ENCODE assay signal across 37 cellular contexts in genomic region chr6:36389353-36389752, GRCh38. TPM values are rescaled to one million over a fixed set of nuclear protein-coding genes. Genes with fewer than 3 reads are reported as not detected.
"Had no signal": no experiment of that assay in that cellular context is flagged by ENCODE, and none has a peak within 500 bp of the region (broad histone marks: within the 10 kb centered on the region; RNA-seq: fewer than 3 reads in every experiment).

No MANE protein-coding gene starts in this region.

- H3K27ac ChIP-seq: colonic mucosa, epithelial cell of prostate, foreskin keratinocyte, gastroesophageal sphincter, heart left ventricle, hepatocyte, left lung, ovary, psoas muscle, suprapubic skin, transverse colon, vagina had no signal

- H2AFZ ChIP-seq: hepatocyte had no signal

- H3K36me3 ChIP-seq: colonic mucosa, gastroesophageal sphincter, heart left ventricle, left lung, ovary, suprapubic skin, transverse colon, vagina had no signal

- H3K79me2 ChIP-seq: hepatocyte had no signal

- H3K27me3 ChIP-seq: colonic mucosa, gastroesophageal sphincter, ovary, suprapubic skin, transverse colon, vagina had no signal

- ATAC-seq: esophagus mucosa; foreskin keratinocyte; gastroesophageal sphincter; heart left ventricle; left lung; mucosa of descending colon; psoas muscle; right cardiac atrium; stimulated activated naive CD8-positive, alpha-beta T cell treated with anti-CD3 and anti-CD28 coated beads, Interleukin-15, amount 100 ng/mL, for 72 hours had no signal

- H3K4me1 ChIP-seq: colonic mucosa, foreskin keratinocyte had no signal

- H3K9me3 ChIP-seq: colonic mucosa, gastroesophageal sphincter, heart left ventricle, left lung, mucosa of descending colon, ovary, psoas muscle, suprapubic skin, transverse colon, vagina had no signal

- H3K4me3 Mint-ChIP-seq: dendritic cell treated with granulocyte-macrophage colony-stimulating factor and Interleukin-4, amounts not matched to agents 40 ng/mL and 50 ng/mL, for 4 days; endodermal cell; mesothelial cell of epicardium; stimulated activated naive CD8-positive, alpha-beta T cell treated with anti-CD3 and anti-CD28 coated beads, Interleukin-15, amount 100 ng/mL, for 72 hours had no signal

- DNase-seq: colonic mucosa; effector CD8-positive, alpha-beta T cell; endodermal cell; foreskin keratinocyte; heart left ventricle; kidney; left lung; mesenchymal stem cell; mucosa of descending colon; naive B cell; occipital lobe; ovary; posterior cingulate gyrus; psoas muscle; right cardiac atrium; stimulated activated CD4-positive, alpha-beta T cell treated with anti-CD3 and anti-CD28 coated beads, Interleukin-12 subunit alpha, Interleukin-12 subunit beta, amount 100 ng/mL, for 4 hours; stimulated activated CD4-positive, alpha-beta T cell treated with anti-CD3 and anti-CD28 coated beads, Interleukin-1b, Interleukin-23, amount 100 ng/mL, for 48 hours; stimulated activated CD4-positive, alpha-beta T cell treated with anti-CD3 and anti-CD28 coated beads, Interleukin-4, amount 100 ng/mL, for 1 hour; stimulated activated CD8-positive, alpha-beta memory T cell treated with anti-CD3 and anti-CD28 coated beads, Interleukin-4, amount 100 ng/mL, for 48 hours; stimulated activated naive CD4-positive, alpha-beta T cell; stimulated activated naive CD8-positive, alpha-beta T cell treated with anti-CD3 and anti-CD28 coated beads, Interleukin-15, amount 100 ng/mL, for 72 hours; transverse colon had no signal

- H3K36me3 Mint-ChIP-seq: mesothelial cell of epicardium had no signal

- H3K27ac Mint-ChIP-seq: dendritic cell treated with granulocyte-macrophage colony-stimulating factor and Interleukin-4, amounts not matched to agents 40 ng/mL and 50 ng/mL, for 4 days; endodermal cell; mesothelial cell of epicardium; naive B cell; stimulated activated naive CD8-positive, alpha-beta T cell treated with anti-CD3 and anti-CD28 coated beads, Interleukin-15, amount 100 ng/mL, for 72 hours had no signal

- H3K4me3 ChIP-seq: colonic mucosa, gastroesophageal sphincter, heart left ventricle, hepatocyte, left lung, mucosa of descending colon, ovary, psoas muscle, smooth muscle cell, suprapubic skin, transverse colon, vagina had no signal

- H3K9me3 Mint-ChIP-seq: dendritic cell treated with granulocyte-macrophage colony-stimulating factor and Interleukin-4, amounts not matched to agents 40 ng/mL and 50 ng/mL, for 4 days; mesothelial cell of epicardium; naive B cell; stimulated activated naive CD8-positive, alpha-beta T cell treated with anti-CD3 and anti-CD28 coated beads, Interleukin-15, amount 100 ng/mL, for 72 hours had no signal

- H3K4me2 ChIP-seq: hepatocyte, smooth muscle cell had no signal

RNA-seq across cellular contexts. Expression of gene ETV7, which starts 1.9 kb away (rescaled TPM):
- total RNA-seq: lung microvascular endothelial cell, occipital lobe, psoas muscle, smooth muscle cell had no signal
- polyA plus RNA-seq: neural cell had no signal

RNA-seq across cellular contexts. Expression of gene BNIP5, which starts 52.7 kb away (rescaled TPM):
- total RNA-seq: endodermal cell, esophagus mucosa, fibroblast of lung, foreskin keratinocyte, gastroesophageal sphincter, heart left ventricle, lower leg skin, lung microvascular endothelial cell, mesothelial cell of epicardium, occipital lobe, psoas muscle, renal cortical epithelial cell, smooth muscle cell, ureter, vagina had no signal
- polyA plus RNA-seq: fibroblast of lung, foreskin keratinocyte, heart left ventricle, neural cell, smooth muscle cell had no signal

RNA-seq across cellular contexts. Expression of gene PXT1, which starts 53.3 kb away (rescaled TPM):
- total RNA-seq: colonic mucosa, esophagus mucosa, foreskin keratinocyte, hepatocyte, left lung, lower leg skin, mesothelial cell of epicardium, mucosa of descending colon, occipital lobe, ovary, renal cortical epithelial cell, smooth muscle cell, suprapubic skin, ureter, vagina had no signal
- polyA plus RNA-seq: foreskin keratinocyte, hepatocyte, ovary, smooth muscle cell had no signal
